Comparison of ENCODE assay signal across 15 cellular contexts in genomic region chr6:112330071-112330876, GRCh38. TPM values are rescaled to one million over a fixed set of nuclear protein-coding genes. Genes with fewer than 3 reads are reported as not detected.
DNase-seq lines count a peak whose midpoint lies in the region; ATAC-seq and TF ChIP-seq lines count a peak whose summit lies in the region.
"Had no signal": no experiment of that assay in that cellular context is flagged by ENCODE, and none has a peak within 500 bp of the region (broad histone marks: within the 10 kb centered on the region; RNA-seq: fewer than 3 reads in every experiment).

No MANE protein-coding gene starts in this region.

- no peaks in the 10 kb centered on the region; the same call in 1 of the 2 replicates for H3K36me3 ChIP-seq in PC-3 (ENCODE audit: low read depth, low read length)
- no peaks in the 10 kb centered on the region for H3K36me3 ChIP-seq in smooth muscle cell (ENCODE audit: low read depth)

- no peaks in the 10 kb centered on the region for H3F3A ChIP-seq in PC-3 (ENCODE audit: low read length, unreplicated experiment)
- no peaks in the 10 kb centered on the region for H3F3A ChIP-seq in smooth muscle cell (ENCODE audit: low read depth)

- H3K27me3 Mint-ChIP-seq in activated CD4-positive, alpha-beta T cell treated with anti-CD3 and anti-CD28 coated beads for 36 hours = peaks cover 10% of the 10 kb centered on the region
- H3K27me3 Mint-ChIP-seq in activated T-helper 1 cell treated with anti-CD3 and anti-CD28 coated beads, Interleukin-12 subunit alpha, Interleukin-12 subunit beta, Interleukin-2, Interleukin-4 antibody, amounts not matched to agents 30 ng/mL and 10 ng/mL and 1 ng/mL, durations not matched to agents 14 hours and 24 hours and 36 hours (ENCODE audit: insufficient read depth) = peaks cover 22% of the 10 kb centered on the region

- H3K9ac ChIP-seq in PC-3 (ENCODE audit: low read length) (no peak overlapping the region), smooth muscle cell (ENCODE audit: low read depth) (no peak overlapping the region)

- H3K4me3 Mint-ChIP-seq in activated CD4-positive, alpha-beta T cell treated with anti-CD3 and anti-CD28 coated beads for 36 hours = no peak overlapping the region
- no peak overlapping the region for H3K4me3 Mint-ChIP-seq in activated T-helper 1 cell treated with anti-CD3 and anti-CD28 coated beads, Interleukin-12 subunit alpha, Interleukin-12 subunit beta, Interleukin-2, Interleukin-4 antibody, amounts not matched to agents 30 ng/mL and 10 ng/mL and 1 ng/mL, durations not matched to agents 14 hours and 24 hours and 36 hours
- H3K4me3 Mint-ChIP-seq: central memory CD8-positive, alpha-beta T cell had no signal

- no peaks in the 10 kb centered on the region for H3K27me3 ChIP-seq in PC-3 (ENCODE audit: low read length)
- H3K27me3 ChIP-seq in smooth muscle cell (ENCODE audit: low read depth) = no peaks in the 10 kb centered on the region

- no peak for TF ChIP-seq CTCF in PC-3 (conservative IDR thresholded peaks at IDR 0.05; ENCODE audit: low read depth, low read length)
- TF ChIP-seq CTCF in smooth muscle cell (IDR thresholded peaks at IDR 0.05; ENCODE audit: borderline replicate concordance, insufficient read depth, poor library complexity, severe bottlenecking) = no peak

- WGBS in smooth muscle cell (ENCODE audit: low lambda C conversion rate) = 69% methylated on average over 1 of the region's 1 CpG

- peaks cover 2% of the 10 kb centered on the region for H3K4me1 Mint-ChIP-seq in activated CD4-positive, alpha-beta T cell treated with anti-CD3 and anti-CD28 coated beads for 36 hours
- no peaks in the 10 kb centered on the region for H3K4me1 Mint-ChIP-seq in activated T-helper 1 cell treated with anti-CD3 and anti-CD28 coated beads, Interleukin-12 subunit alpha, Interleukin-12 subunit beta, Interleukin-2, Interleukin-4 antibody, amounts not matched to agents 30 ng/mL and 10 ng/mL and 1 ng/mL, durations not matched to agents 14 hours and 24 hours and 36 hours (ENCODE audit: low read depth)
- H3K4me1 Mint-ChIP-seq: central memory CD8-positive, alpha-beta T cell had no signal

- H3K9me2 ChIP-seq in PC-3 (replicated peaks; ENCODE audit: low read length) = no peaks in the 10 kb centered on the region

- H3K79me2 ChIP-seq in PC-3 (ENCODE audit: low read length) (no peaks in the 10 kb centered on the region), smooth muscle cell (ENCODE audit: low read depth) (no peaks in the 10 kb centered on the region)

- no TSS peak for BruUV-seq in PC-3 (replicated peaks; lab: Mats Ljungman, UMichigan)

- H4K20me1 ChIP-seq in PC-3 (ENCODE audit: low read length) (no peaks in the 10 kb centered on the region), smooth muscle cell (ENCODE audit: low read depth) (no peaks in the 10 kb centered on the region)

- no peaks in the 10 kb centered on the region for H3K4me1 ChIP-seq in PC-3 (ENCODE audit: insufficient read depth, low read length)
- H3K4me1 ChIP-seq in smooth muscle cell (ENCODE audit: low read depth) = peaks cover under 1% of the 10 kb centered on the region
- H3K4me1 ChIP-seq: psoas muscle had no signal

- H3K9me3 ChIP-seq in PC-3 (ENCODE audit: low read length) = 0 out of 2 replicates have a peak, but pooled peaks cover 9% of the 10 kb centered on the region
- no peaks in the 10 kb centered on the region for H3K9me3 ChIP-seq in smooth muscle cell (replicated peaks; ENCODE audit: low read depth)
- H3K9me3 ChIP-seq: psoas muscle had no signal

- DNase-seq in DMS53 (lab: John Stamatoyannopoulos, UW) (peak; percentile 3), DMS53 treated with DMSO at 0.1 percent for 48 hours (lab: John Stamatoyannopoulos, UW; ENCODE audit: unreplicated experiment) (no peak), PC-3 (peak; percentile 41), fibroblast of gingiva (ENCODE audit: low read depth) (peak; percentile 52), smooth muscle cell (lab: John Stamatoyannopoulos, UW; ENCODE audit: unreplicated experiment) (no peak)
- no peak for DNase-seq in activated CD4-positive, alpha-beta T cell treated with anti-CD3 and anti-CD28 coated beads for 36 hours
- DNase-seq in stimulated activated CD4-positive, alpha-beta T cell treated with anti-CD3 and anti-CD28 coated beads, Interleukin-4, amount 100 ng/mL, for 4 hours = no peak
- DNase-seq in activated T-helper 1 cell treated with anti-CD3 and anti-CD28 coated beads, Interleukin-12 subunit alpha, Interleukin-12 subunit beta, Interleukin-2, Interleukin-4 antibody, amounts not matched to agents 30 ng/mL and 10 ng/mL and 1 ng/mL, durations not matched to agents 14 hours and 24 hours and 36 hours (ENCODE audit: low spot score) = no peak
- DNase-seq: activated CD8-positive, alpha-beta memory T cell treated with anti-CD3 and anti-CD28 coated beads, Interleukin-2, amount 50 U/mL, for 4 hours; NCI-H2081 treated with DMSO at 0.1 percent for 48 hours; psoas muscle had no signal

- no peak overlapping the region for H2AFZ ChIP-seq in PC-3 (ENCODE audit: low read length)
- H2AFZ ChIP-seq in smooth muscle cell (ENCODE audit: low read depth) = no peak overlapping the region

- ATAC-seq in PC-3 = no peak
- ATAC-seq in activated CD4-positive, alpha-beta T cell treated with anti-CD3 and anti-CD28 coated beads for 36 hours = no peak
- ATAC-seq: GM12878, psoas muscle had no signal

- CTCF ChIA-PET in PC-3 (lab: Charles Lee) = interaction anchor here (0.6 kb wide), 1 partner anchor 330 kb away, joined by 3 read pairs; no protein-coding TSS in a partner anchor
- CTCF ChIA-PET in activated CD4-positive, alpha-beta T cell treated with anti-CD3 and anti-CD28 coated beads for 36 hours (lab: Charles Lee) = no interaction called here

- intact Hi-C loops in PC-3 (cut with micrococcal nuclease) = no loop called here
- intact Hi-C loops in activated CD4-positive, alpha-beta T cell treated with anti-CD3 and anti-CD28 coated beads for 36 hours (cut with DNase I, micrococcal nuclease) = no loop called here
- intact Hi-C loops in activated T-helper 1 cell treated with anti-CD3 and anti-CD28 coated beads, Interleukin-12 subunit alpha, Interleukin-12 subunit beta, Interleukin-2, Interleukin-4 antibody, amounts not matched to agents 30 ng/mL and 10 ng/mL and 1 ng/mL, durations not matched to agents 14 hours and 24 hours and 36 hours (cut with micrococcal nuclease) = no loop called here

- H3K9me3 Mint-ChIP-seq in activated CD4-positive, alpha-beta T cell treated with anti-CD3 and anti-CD28 coated beads for 36 hours (ENCODE audit: low read depth) = peaks cover 11% of the 10 kb centered on the region
- no peaks in the 10 kb centered on the region for H3K9me3 Mint-ChIP-seq in activated T-helper 1 cell treated with anti-CD3 and anti-CD28 coated beads, Interleukin-12 subunit alpha, Interleukin-12 subunit beta, Interleukin-2, Interleukin-4 antibody, amounts not matched to agents 30 ng/mL and 10 ng/mL and 1 ng/mL, durations not matched to agents 14 hours and 24 hours and 36 hours

- no peak overlapping the region for H3K4me3 ChIP-seq in PC-3 (ENCODE audit: low read length)
- H3K4me3 ChIP-seq in smooth muscle cell = no peak overlapping the region
- H3K4me3 ChIP-seq: GM12878, psoas muscle had no signal

- POLR2A ChIA-PET in PC-3 (lab: Charles Lee; ENCODE audit: unreplicated experiment) = no interaction called here
- POLR2A ChIA-PET in activated CD4-positive, alpha-beta T cell treated with anti-CD3 and anti-CD28 coated beads for 36 hours (lab: Charles Lee) = no interaction called here

- H3K36me3 Mint-ChIP-seq in activated CD4-positive, alpha-beta T cell treated with anti-CD3 and anti-CD28 coated beads for 36 hours (ENCODE audit: low read depth) = no peaks in the 10 kb centered on the region
- H3K36me3 Mint-ChIP-seq in activated T-helper 1 cell treated with anti-CD3 and anti-CD28 coated beads, Interleukin-12 subunit alpha, Interleukin-12 subunit beta, Interleukin-2, Interleukin-4 antibody, amounts not matched to agents 30 ng/mL and 10 ng/mL and 1 ng/mL, durations not matched to agents 14 hours and 24 hours and 36 hours (ENCODE audit: low read depth) = no peaks in the 10 kb centered on the region

- H3K27ac Mint-ChIP-seq in activated CD4-positive, alpha-beta T cell treated with anti-CD3 and anti-CD28 coated beads for 36 hours = no peak overlapping the region
- H3K27ac Mint-ChIP-seq in activated T-helper 1 cell treated with anti-CD3 and anti-CD28 coated beads, Interleukin-12 subunit alpha, Interleukin-12 subunit beta, Interleukin-2, Interleukin-4 antibody, amounts not matched to agents 30 ng/mL and 10 ng/mL and 1 ng/mL, durations not matched to agents 14 hours and 24 hours and 36 hours = no peak overlapping the region

- 0 out of 2 replicates have a peak overlapping the region, but pooled peaks have one; percentile 13 for H3K27ac ChIP-seq in PC-3 (ENCODE audit: low read length)
- no peak overlapping the region for H3K27ac ChIP-seq in smooth muscle cell (ENCODE audit: low read depth)
- H3K27ac ChIP-seq: 22Rv1, psoas muscle had no signal

- H3K4me2 ChIP-seq in PC-3 (ENCODE audit: low read length) = no peak overlapping the region
- H3K4me2 ChIP-seq in smooth muscle cell = peak overlapping the region; percentile 12

RNA-seq across cellular contexts. Expression of gene RFPL4B, which starts 16.9 kb away (rescaled TPM):
- total RNA-seq in PC-3 (2014; rRNA removed) = 0.04 and 0.12 TPM in 2 replicates
- not detected in 2 replicates for total RNA-seq in smooth muscle cell
- not detected in 2 replicates for polyA plus RNA-seq in smooth muscle cell
- total RNA-seq in activated CD4-positive, alpha-beta T cell treated with anti-CD3 and anti-CD28 coated beads for 36 hours = not detected
- not detected in 2 replicates for total RNA-seq in activated T-helper 1 cell treated with anti-CD3 and anti-CD28 coated beads, Interleukin-12 subunit alpha, Interleukin-12 subunit beta, Interleukin-2, Interleukin-4 antibody, amounts not matched to agents 30 ng/mL and 10 ng/mL and 1 ng/mL, durations not matched to agents 14 hours and 24 hours and 36 hours
- total RNA-seq: GM12878; psoas muscle; T-helper 1 cell treated with Interleukin-12 subunit alpha and Interleukin-12 subunit beta and Interleukin-4 antibody, amounts not matched to agents 30 ng/mL and 1 ng/mL, for 36 hours had no signal
- polyA plus RNA-seq: psoas muscle had no signal

Comparison
In these comparisons a context has a peak if more than half of its experiments do, and no peak if none do; other contexts are left out.
1. DNase-seq: peak in DMS53 (single experiment), PC-3 (single experiment) and fibroblast of gingiva (single experiment); none in DMS53 treated with DMSO at 0.1 percent for 48 hours (single experiment), smooth muscle cell (single experiment), activated CD4-positive, alpha-beta T cell treated with anti-CD3 and anti-CD28 coated beads for 36 hours (single experiment), stimulated activated CD4-positive, alpha-beta T cell treated with anti-CD3 and anti-CD28 coated beads, Interleukin-4, amount 100 ng/mL, for 4 hours (0 of 2) and activated T-helper 1 cell treated with anti-CD3 and anti-CD28 coated beads, Interleukin-12 subunit alpha, Interleukin-12 subunit beta, Interleukin-2, Interleukin-4 antibody, amounts not matched to agents 30 ng/mL and 10 ng/mL and 1 ng/mL, durations not matched to agents 14 hours and 24 hours and 36 hours (single experiment).